21 cellular contexts compared by ENCODE assay signal in genomic region chr2:215419769-215420470, GRCh38. TPM values are rescaled to one million over a fixed set of nuclear protein-coding genes. Genes with fewer than 3 reads are reported as not detected.
DNase-seq lines count a peak whose midpoint lies in the region; ATAC-seq, FAIRE-seq and TF ChIP-seq lines count a peak whose summit lies in the region.
"Had no signal": no experiment of that assay in that cellular context is flagged by ENCODE, and none has a peak within 500 bp of the region (broad histone marks: within the 10 kb centered on the region; RNA-seq: fewer than 3 reads in every experiment).

No MANE protein-coding gene starts in this region.

- H3K9ac ChIP-seq in GM23248 (peak overlapping the region; percentile 65), K562 (ENCODE audit: insufficient read depth in 1 of 2, low read depth in 2 of 2, low read length in 2 of 2) (no peak overlapping the region), HepG2 (ENCODE audit: insufficient read depth, low read depth, low read length) (no peak overlapping the region), skeletal muscle satellite cell (ENCODE audit: low read depth, low read length) (no peak overlapping the region)

- H3K9me1 ChIP-seq in K562 (ENCODE audit: control insufficient read depth, insufficient read depth, low read length), result no peaks in the 10 kb centered on the region

- no peak overlapping the region for H3K4me3 Mint-ChIP-seq in immature natural killer cell
- H3K4me3 Mint-ChIP-seq: activated CD4-positive, alpha-beta T cell treated with anti-CD3 and anti-CD28 coated beads for 36 hours; CD4-positive, CD25-positive, alpha-beta regulatory T cell; GM23338 had no signal

- H3K4me1 ChIP-seq in GM23248 (ENCODE audit: insufficient read depth) (peaks cover 77% of the 10 kb centered on the region), K562 (replicated peaks in 1 of 2; ENCODE audit: control insufficient read depth in 2 of 2, insufficient read depth in 2 of 2, low read length in 2 of 2) (peaks cover 4 to 28% of the 10 kb centered on the region in 2 experiments; a peak in 2 of 5 replicates), HepG2 (ENCODE audit: insufficient read depth, low read length) (peaks cover 100% of the 10 kb centered on the region), skeletal muscle satellite cell (ENCODE audit: control insufficient read depth, insufficient read depth, low read length) (peaks cover 57% of the 10 kb centered on the region)
- H3K4me1 ChIP-seq: gastrocnemius medialis, suprapubic skin had no signal

- peak overlapping the region; percentile 67 for H3K4me2 ChIP-seq in GM23248 (ENCODE audit: unreplicated experiment)
- H3K4me2 ChIP-seq in K562 (ENCODE audit: insufficient read depth, low read length), result no peak overlapping the region
- H3K4me2 ChIP-seq in HepG2 (ENCODE audit: low read depth, low read length), result peak overlapping the region; percentile 73
- peak overlapping the region; percentile 36 for H3K4me2 ChIP-seq in skeletal muscle satellite cell (ENCODE audit: low read length)
- H3K4me2 ChIP-seq: GM23338 had no signal

- H3K4me3 ChIP-seq in GM23248 (peak overlapping the region; percentile 51), K562 (no peak overlapping the region), HepG2 (replicated peaks in 1 of 3; ENCODE audit: insufficient read depth in 1 of 3, low read depth in 2 of 3, low read length in 3 of 3) (no peak overlapping the region; a peak in 1 of 6 replicates), skeletal muscle satellite cell (ENCODE audit: low read length) (no peak overlapping the region)
- H3K4me3 ChIP-seq: body of pancreas, gastrocnemius medialis, GM23338, suprapubic skin had no signal

- no peaks in the 10 kb centered on the region for H3K4me1 Mint-ChIP-seq in immature natural killer cell
- H3K4me1 Mint-ChIP-seq: activated CD4-positive, alpha-beta T cell treated with anti-CD3 and anti-CD28 coated beads for 36 hours; CD4-positive, CD25-positive, alpha-beta regulatory T cell; GM23338 had no signal

- intact Hi-C loops in K562 (cut with micrococcal nuclease) (no loop called here), HepG2 (cut with micrococcal nuclease; ENCODE audit: unreplicated experiment) (loop anchor here (2.0 to 5.0 kb wide), 5 partner anchors 15 to 502 kb away; no protein-coding TSS in a partner anchor), left cardiac atrium (cut with DNase I) (no loop called here)

- no peak for TF ChIP-seq EP300 in K562 (IDR thresholded peaks at IDR 0.05; ENCODE audit: low read length)
- TF ChIP-seq EP300 in HepG2 (IDR thresholded peaks at IDR 0.05; ENCODE audit: low read depth in 2 of 2, low read length in 2 of 2), result peak in 1 of 2 experiments; percentile 94; a peak in 2 of 4 replicates
- TF ChIP-seq EP300 in HepG2 (CRISPR knock-in tag; IDR thresholded peaks at IDR 0.05; ENCODE audit: borderline replicate concordance), result peak; percentile 81

- WGBS in GM23248 (ENCODE audit: low coverage in 1 of 2, low lambda C conversion rate in 2 of 2, missing lambda C conversion rate in 2 of 2), 2 experiments, result 77 to 82% methylated on average over 7 of the region's 7 CpGs
- WGBS in K562 (ENCODE audit: insufficient coverage, low coverage, missing lambda C conversion rate), result 40% methylated on average over 6 of the region's 7 CpGs
- WGBS in HepG2 (ENCODE audit: low lambda C conversion rate), result 33% methylated on average over 7 of the region's 7 CpGs

- H3K9me2 ChIP-seq in GM23248 (ENCODE audit: insufficient read depth), result no peaks in the 10 kb centered on the region

- no peaks in the 10 kb centered on the region for H3K27me3 ChIP-seq in GM23248 (replicated peaks; ENCODE audit: insufficient read depth)
- no peaks in the 10 kb centered on the region for H3K27me3 ChIP-seq in K562 (ENCODE audit: control insufficient read depth in 2 of 2, insufficient read depth in 2 of 2, low read length in 2 of 2)
- no peaks in the 10 kb centered on the region for H3K27me3 ChIP-seq in HepG2 (ENCODE audit: control insufficient read depth in 1 of 2, insufficient read depth in 2 of 2, low read length in 2 of 2)
- H3K27me3 ChIP-seq in skeletal muscle satellite cell (ENCODE audit: control insufficient read depth, insufficient read depth, low read length), result no peaks in the 10 kb centered on the region
- H3K27me3 ChIP-seq: body of pancreas, gastrocnemius medialis, suprapubic skin had no signal

- BruUV-seq in K562 (replicated peaks; lab: Mats Ljungman, UMichigan) (no TSS peak), HepG2 (replicated peaks; lab: Mats Ljungman, UMichigan) (no TSS peak)

- H3K36me3 Mint-ChIP-seq in immature natural killer cell, result no peaks in the 10 kb centered on the region
- H3K36me3 Mint-ChIP-seq: CD4-positive, CD25-positive, alpha-beta regulatory T cell had no signal

- FAIRE-seq in K562 (lab: Jason Lieb, UNC) (peak; percentile 32), HepG2 (lab: Jason Lieb, UNC) (no peak)

- CTCF ChIA-PET in K562 (lab: Yijun Ruan, JAX; ENCODE audit: low intra/inter-chr PET ratio) (no interaction called here), HepG2 (lab: Yijun Ruan, JAX; ENCODE audit: low intra/inter-chr PET ratio, low total read pairs) (no interaction called here)

- H2AFZ ChIP-seq in GM23248, result no peak overlapping the region
- H2AFZ ChIP-seq in K562 (ENCODE audit: low read depth, low read length), result peak overlapping the region; percentile 67
- H2AFZ ChIP-seq in HepG2 (ENCODE audit: low read length), result no peak overlapping the region
- H2AFZ ChIP-seq: GM23338 had no signal

- H3K79me2 ChIP-seq in GM23248 (ENCODE audit: insufficient read depth), result peaks cover 49% of the 10 kb centered on the region
- H3K79me2 ChIP-seq in K562 (ENCODE audit: control insufficient read depth, insufficient read depth, low read length), result no peaks in the 10 kb centered on the region
- peaks cover 65% of the 10 kb centered on the region for H3K79me2 ChIP-seq in HepG2 (ENCODE audit: insufficient read depth, low read length)

- peaks cover 0 to 12% (median 2%) of the 10 kb centered on the region in 3 donors for H3K27me3 Mint-ChIP-seq in immature natural killer cell (ENCODE audit: low read depth in 3 of 3)

- ATAC-seq in K562, result no peak; the same call in 1 of the 3 replicates
- ATAC-seq in HepG2, result peak; percentile 6
- ATAC-seq in stimulated activated naive CD8-positive, alpha-beta T cell treated with anti-CD3 and anti-CD28 coated beads, Interleukin-15, Interleukin-2, amounts not matched to agents 100 U/mL and 50 U/mL, for 24 hours, result no peak
- no peak for ATAC-seq in left cardiac atrium
- ATAC-seq: activated CD4-positive, alpha-beta T cell treated with anti-CD3 and anti-CD28 coated beads for 36 hours; body of pancreas; esophagus mucosa; gastrocnemius medialis; GM23338 had no signal

- no peaks in the 10 kb centered on the region for H3K9me3 Mint-ChIP-seq in immature natural killer cell
- H3K9me3 Mint-ChIP-seq: CD4-positive, CD25-positive, alpha-beta regulatory T cell; GM23338 had no signal

- peaks cover 99% of the 10 kb centered on the region for H3F3A ChIP-seq in GM23248 (ENCODE audit: insufficient read depth)

- in situ Hi-C loops in GM23248 (cut with MboI), result no loop called here
- in situ Hi-C loops in K562 (cut with MboI), result no loop called here
- in situ Hi-C loops in HepG2 (cut with HindIII; ENCODE audit: extremely low pct_ligation_motif_present, low pct_unique_long_range_greater_than_20kb), result no loop called here

- peaks cover 100% of the 10 kb centered on the region for H3K36me3 ChIP-seq in GM23248 (ENCODE audit: low read depth)
- H3K36me3 ChIP-seq in K562 (ENCODE audit: control insufficient read depth, insufficient read depth, low read length), result no peaks in the 10 kb centered on the region
- peaks cover 24 to 71% of the 10 kb centered on the region in 2 experiments for H3K36me3 ChIP-seq in HepG2 (replicated peaks in 1 of 2; ENCODE audit: control insufficient read depth in 1 of 2, insufficient read depth in 2 of 2, low read length in 2 of 2)
- H3K36me3 ChIP-seq in skeletal muscle satellite cell (ENCODE audit: insufficient read depth, low read length), result peaks cover 100% of the 10 kb centered on the region
- H3K36me3 ChIP-seq: gastrocnemius medialis had no signal

- no peak overlapping the region for H3K27ac Mint-ChIP-seq in immature natural killer cell
- H3K27ac Mint-ChIP-seq: activated CD4-positive, alpha-beta T cell treated with anti-CD3 and anti-CD28 coated beads for 36 hours; CD4-positive, CD25-positive, alpha-beta regulatory T cell; GM23338 had no signal

- TF ChIP-seq RAD21 in K562 (CRISPR knock-in tag; conservative IDR thresholded peaks at IDR 0.05 in 1 of 2, IDR thresholded peaks at IDR 0.05 in 1 of 2), result no peak
- TF ChIP-seq RAD21 in HepG2 (CRISPR knock-in tag; IDR thresholded peaks at IDR 0.05), result 0 out of 2 replicates have a peak, but pooled peaks have one; percentile 6

- no peak for DNase-seq in GM23248
- DNase-seq in K562 (ENCODE audit: extremely low read depth in 1 of 4, low spot score in 3 of 4), result no peak
- peak; percentile 87 for DNase-seq in HepG2 (ENCODE audit: low spot score)
- DNase-seq in stimulated activated naive CD8-positive, alpha-beta T cell treated with anti-CD3 and anti-CD28 coated beads, Interleukin-15, Interleukin-2, amounts not matched to agents 100 U/mL and 50 U/mL, for 24 hours, result no peak
- DNase-seq in immature natural killer cell, result no peak
- DNase-seq in left cardiac atrium, result no peak
- DNase-seq: activated CD4-positive, alpha-beta T cell treated with anti-CD3 and anti-CD28 coated beads for 36 hours; activated gamma-delta T cell; body of pancreas; effector memory CD4-positive, alpha-beta T cell; gastrocnemius medialis; GDM1; islet precursor cell; NCI-H1694; NCI-H2171; NCI-H526 had no signal

- TF ChIP-seq POLR2A in K562 (conservative IDR thresholded peaks at IDR 0.05) (no peak), HepG2 (IDR thresholded peaks at IDR 0.05; ENCODE audit: insufficient read depth in 1 of 2, low read depth in 2 of 2, low read length in 2 of 2) (no peak)

- H3K9me3 ChIP-seq in GM23248 (ENCODE audit: low read depth) (no peaks in the 10 kb centered on the region), K562 (replicated peaks; ENCODE audit: control insufficient read depth, insufficient read depth, low read depth, low read length) (no peaks in the 10 kb centered on the region), HepG2 (ENCODE audit: low read length) (no peaks in the 10 kb centered on the region), skeletal muscle satellite cell (replicated peaks; ENCODE audit: low read length) (no peaks in the 10 kb centered on the region)
- H3K9me3 ChIP-seq: body of pancreas, gastrocnemius medialis, suprapubic skin had no signal

- peaks cover 42% of the 10 kb centered on the region for H4K20me1 ChIP-seq in GM23248 (ENCODE audit: insufficient read depth)
- no peaks in the 10 kb centered on the region for H4K20me1 ChIP-seq in K562 (replicated peaks; ENCODE audit: control insufficient read depth, insufficient read depth, low read length)
- H4K20me1 ChIP-seq in HepG2 (ENCODE audit: insufficient read depth, low read length), result 0 out of 2 replicates have a peak, but pooled peaks cover 5% of the 10 kb centered on the region

- POLR2A ChIA-PET in K562 (lab: Yijun Ruan, JAX) (no interaction called here), HepG2 (lab: Yijun Ruan, JAX) (interaction anchor here (0.6 to 7.6 kb wide), 14 partner anchors 9 to 374 kb away, joined by 3 to 118 read pairs (median 5); partner anchors contain the start of gene FN1)

- peak overlapping the region; percentile 68 for H3K27ac ChIP-seq in GM23248
- H3K27ac ChIP-seq in K562 (ENCODE audit: extremely low read depth, low read depth, low read length), result no peak overlapping the region
- peak overlapping the region; percentile 77 for H3K27ac ChIP-seq in HepG2 (ENCODE audit: extremely low read length, insufficient read depth, low read length)
- H3K27ac ChIP-seq: body of pancreas, gastrocnemius medialis, suprapubic skin had no signal

- TF ChIP-seq CTCF in K562 (IDR thresholded peaks at IDR 0.05 in 2 of 3, conservative IDR thresholded peaks at IDR 0.05 in 1 of 3; ENCODE audit: insufficient read depth in 2 of 3, low read depth in 1 of 3, low read length in 3 of 3) (no peak), HepG2 (CRISPR knock-in tag; IDR thresholded peaks at IDR 0.05) (no peak)

RNA-seq across cellular contexts. Expression of gene FN1, which starts 15.9 kb away (rescaled TPM):
- 33,406 and 36,331 TPM in 2 replicates for total RNA-seq in GM23248 (2014; rRNA removed; shearing (Covaris generic))
- polyA plus RNA-seq in GM23248 (2016; fragmentation: Nextera tagmentation; extraction: Ambion mirVana) (19,771 and 20,647 TPM in 2 replicates), K562 (2011; rRNA removed) (3.6 and 15.6 TPM in 2 replicates), K562 (2014; fragmentation: Illumina TruSeq; extraction: Trizol) (13.0 and 17.0 TPM in 2 replicates), K562 (2014; fragmentation: Nextera tagmentation; extraction: Ambion mirVana) (10 to 100 TPM; 10.2 to 11.2 TPM), K562 (2014; rRNA removed) (7.4 and 11.8 TPM in 2 replicates), HepG2 (2011; rRNA removed) (6,471 and 8,294 TPM in 2 replicates), immature natural killer cell (under 1 TPM in 1 of 3 donors, not detected in 2; 0.69 TPM)
- 74.3 and 88.7 TPM in 2 replicates for total RNA-seq in K562 (2011; cell fraction: chromatin; rRNA removed; ENCODE audit: low replicate concordance)
- total RNA-seq in K562 (2011; cell fraction: nucleolus; rRNA removed), result 48.4 and 49.6 TPM in 2 replicates
- 56.4 and 73.1 TPM in 2 replicates for total RNA-seq in K562 (2011; cell fraction: nucleoplasm; rRNA removed)
- total RNA-seq in K562 (2014; rRNA removed) (9.9 and 11.8 TPM in 2 replicates), K562 (2014; rRNA removed; fragmentation: Illumina TruSeq; extraction: Trizol) (7.9 and 8.0 TPM in 2 replicates), K562 (2015; rRNA removed; fragmentation: Illumina TruSeq; extraction: Trizol) (9.6 and 11.7 TPM in 2 replicates), K562 (2021) (18.2 and 19.1 TPM in 2 replicates), HepG2 (2016; rRNA removed; fragmentation: Illumina TruSeq; extraction: Trizol) (1,029 and 1,847 TPM in 2 replicates), left cardiac atrium (100 to 1,000 TPM; 245 to 775 TPM)
- 4.5 and 12.3 TPM in 2 replicates for polyA plus RNA-seq in K562 (2011; cell fraction: cytosol; rRNA removed)
- 4.1 and 23.4 TPM in 2 replicates for polyA plus RNA-seq in K562 (2011; cell fraction: nucleus; rRNA removed)
- polyA plus RNA-seq in K562 (2012), result 24.4 and 71.0 TPM in 2 replicates
- polyA minus RNA-seq in K562 (2011; rRNA and poly(A)+ RNA removed), result 8.7 and 31.7 TPM in 2 replicates
- polyA minus RNA-seq in K562 (2011; cell fraction: cytosol; rRNA and poly(A)+ RNA removed), result 28.9 and 42.8 TPM in 2 replicates
- 2.9 and 8.5 TPM in 2 replicates for polyA minus RNA-seq in K562 (2011; cell fraction: nucleus; rRNA and poly(A)+ RNA removed)
- 126 and 147 TPM in 2 replicates for total RNA-seq in HepG2 (2016; cell fraction: cytosol; rRNA removed; fragmentation: Illumina TruSeq; extraction: Trizol; ENCODE audit: low read depth)
- 854 and 1,853 TPM in 2 replicates for total RNA-seq in HepG2 (2016; cell fraction: insoluble cytoplasmic fraction; rRNA removed; fragmentation: Illumina TruSeq; extraction: Trizol)
- total RNA-seq in HepG2 (2016; cell fraction: membrane; rRNA removed; fragmentation: Illumina TruSeq; extraction: Trizol), result 296 and 350 TPM in 2 replicates
- 2,550 and 3,138 TPM in 2 replicates for total RNA-seq in HepG2 (2016; cell fraction: nucleus; rRNA removed; fragmentation: Illumina TruSeq; extraction: Trizol)
- 5,228 and 6,020 TPM in 2 replicates for polyA plus RNA-seq in HepG2 (2011; cell fraction: cytosol; rRNA removed)
- 7,071 and 7,329 TPM in 2 replicates for polyA plus RNA-seq in HepG2 (2011; cell fraction: nucleus; rRNA removed)
- 6,919 and 7,291 TPM in 2 replicates for polyA plus RNA-seq in HepG2 (2012)
- polyA plus RNA-seq in HepG2 (2016; cell fraction: cytosol; fragmentation: Illumina TruSeq; extraction: Trizol; ENCODE audit: low read depth), result 105 and 116 TPM in 2 replicates
- 930 and 1,012 TPM in 2 replicates for polyA plus RNA-seq in HepG2 (2016; cell fraction: insoluble cytoplasmic fraction; fragmentation: Illumina TruSeq; extraction: Trizol; ENCODE audit: low read depth)
- polyA plus RNA-seq in HepG2 (2016; cell fraction: membrane; fragmentation: Illumina TruSeq; extraction: Trizol; ENCODE audit: low read depth), result 206 and 247 TPM in 2 replicates
- polyA plus RNA-seq in HepG2 (2016; cell fraction: nucleus; fragmentation: Illumina TruSeq; extraction: Trizol; ENCODE audit: insufficient read depth, low read depth), result 3,833 and 4,011 TPM in 2 replicates
- polyA minus RNA-seq in HepG2 (2011; rRNA and poly(A)+ RNA removed; ENCODE audit: low replicate concordance), result 4.7 and 8,343 TPM in 2 replicates
- 6,416 and 9,415 TPM in 2 replicates for polyA minus RNA-seq in HepG2 (2011; cell fraction: cytosol; rRNA and poly(A)+ RNA removed)
- 5,814 and 6,553 TPM in 2 replicates for polyA minus RNA-seq in HepG2 (2011; cell fraction: nucleus; rRNA and poly(A)+ RNA removed)
- 9,411 and 9,536 TPM in 2 replicates for total RNA-seq in skeletal muscle satellite cell (2012; rRNA removed)

Comparison
In these comparisons a context has a peak if more than half of its experiments do, and no peak if none do; other contexts are left out.
1. RNA of gene FN1, which starts 15.9 kb away (total RNA-seq): 33,406 to 36,331 TPM in GM23248; 126 to 3,138 TPM in HepG2, 245 to 775 TPM in left cardiac atrium and 7.9 to 88.7 TPM in K562; every median in the first group is over 10 times any median in the second.